ENCODE assay signal across 10 cellular contexts in the genomic region with DNA sequence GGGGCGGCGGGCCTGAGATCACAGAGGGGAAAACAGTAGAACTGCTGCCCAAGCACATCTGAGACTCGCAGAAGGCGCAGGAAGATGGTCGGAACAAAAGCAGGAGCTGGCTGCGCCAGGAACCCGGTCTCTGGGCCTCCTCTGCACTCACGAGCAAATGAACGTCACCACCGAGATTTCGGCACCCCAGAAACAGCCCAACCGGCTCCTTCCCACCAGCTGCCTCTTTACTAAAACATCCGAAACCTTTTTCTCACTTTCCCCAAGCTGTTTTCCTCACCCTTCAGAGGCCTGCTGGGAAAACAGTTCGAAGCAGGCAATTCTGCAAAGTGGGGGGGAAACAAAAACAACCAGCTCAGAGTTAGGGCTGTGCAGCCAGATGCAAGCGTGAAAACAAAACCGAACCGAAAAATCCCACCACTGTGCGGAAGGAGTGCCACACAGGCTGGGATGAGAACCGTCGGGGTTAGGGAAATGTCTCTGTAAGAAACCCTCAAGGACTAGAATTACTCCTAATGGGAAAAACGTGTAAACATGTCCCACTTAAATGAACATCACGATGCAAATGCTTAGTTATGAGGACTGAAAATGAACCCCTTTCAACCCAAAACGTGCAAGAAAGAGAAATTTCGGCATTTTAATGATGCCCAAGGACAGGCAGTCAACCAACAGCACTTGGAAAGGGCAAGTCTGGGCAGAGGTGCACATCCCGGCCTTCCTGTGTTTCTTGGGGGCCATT. TPM values are rescaled to one million over a fixed set of nuclear protein-coding genes. Genes with fewer than 3 reads are reported as not detected.
DNase-seq lines count a peak whose midpoint lies in the region; ATAC-seq and TF ChIP-seq lines count a peak whose summit lies in the region.
"Had no signal": no experiment of that assay in that cellular context is flagged by ENCODE, and none has a peak within 500 bp of the region (broad histone marks: within the 10 kb centered on the region; RNA-seq: fewer than 3 reads in every experiment).

No MANE protein-coding gene starts in this region.

- peaks cover 55% of the 10 kb centered on the region for H3K79me2 ChIP-seq in GM23248 (ENCODE audit: insufficient read depth)

- no peaks in the 10 kb centered on the region for H3K27me3 ChIP-seq in GM23248 (replicated peaks; ENCODE audit: insufficient read depth)
- no peaks in the 10 kb centered on the region for H3K27me3 ChIP-seq in layer of hippocampus (ENCODE audit: control insufficient read depth, insufficient read depth, low read length)
- H3K27me3 ChIP-seq in spleen (replicated peaks in 1 of 7) = no peaks in the 10 kb centered on the region
- H3K27me3 ChIP-seq: adrenal gland had no signal

- no peak for ATAC-seq in effector memory CD8-positive, alpha-beta T cell (replicated peaks)
- ATAC-seq in GM19467 (IDR thresholded peaks at IDR 0.05; ENCODE audit: unreplicated experiment) = no peak

- H3K9me3 ChIP-seq in GM23248 (ENCODE audit: low read depth) (no peaks in the 10 kb centered on the region), spleen (peaks cover 0 to 6% (median under 1%) of the 10 kb centered on the region in 8 donors)
- H3K9me3 ChIP-seq: adrenal gland had no signal

- H3K4me3 ChIP-seq in GM23248 (peak overlapping the region; percentile 61), spleen (no peak overlapping the region)
- H3K4me3 ChIP-seq: adrenal gland had no signal

- DNase-seq in GM23248 (peak; percentile 76), spleen (peak; percentile 61), dedifferentiated amniotic fluid mesenchymal stem cell (ENCODE audit: extremely low spot score) (no peak), NCI-H1048 (lab: John Stamatoyannopoulos, UW) (no peak)
- no peak for DNase-seq in effector memory CD8-positive, alpha-beta T cell
- DNase-seq in activated CD4-positive, alpha-beta T cell treated with anti-CD3 and anti-CD28 coated beads for 48 hours = no peak
- DNase-seq: adrenal gland, DMS79 had no signal

- in situ Hi-C loops in GM23248 (cut with MboI) = no loop called here

- H3K36me3 ChIP-seq in GM23248 (ENCODE audit: low read depth) (no peaks in the 10 kb centered on the region), spleen (peaks cover 0 to 64% (median 38%) of the 10 kb centered on the region in 6 donors)

- H3K27me3 Mint-ChIP-seq in effector memory CD8-positive, alpha-beta T cell = no peaks in the 10 kb centered on the region

- intact Hi-C loops in spleen (cut with DNase I; ENCODE audit: low total_unique reads) = no loop called here

- no peak for TF ChIP-seq POLR2A in spleen (IDR thresholded peaks at IDR 0.05)

- H4K20me1 ChIP-seq in GM23248 (ENCODE audit: insufficient read depth) = no peaks in the 10 kb centered on the region

- TF ChIP-seq CTCF in spleen (IDR thresholded peaks at IDR 0.05 in 8 of 11, conservative IDR thresholded peaks at IDR 0.05 in 3 of 11) = no peak

- H3K27ac Mint-ChIP-seq in effector memory CD8-positive, alpha-beta T cell = peak overlapping the region; percentile 47 to 75

- peak overlapping the region; percentile 95 for H2AFZ ChIP-seq in GM23248

- no peaks in the 10 kb centered on the region for H3K9me2 ChIP-seq in GM23248 (ENCODE audit: insufficient read depth)

- peak overlapping the region; percentile 78 for H3K9ac ChIP-seq in GM23248

- 3 to 4% methylated on average over 25 of the region's 25 CpGs for WGBS in GM23248 (ENCODE audit: low coverage in 1 of 2, low lambda C conversion rate in 2 of 2, missing lambda C conversion rate in 2 of 2), 2 experiments
- WGBS in spleen, 5 donors = 75 to 85% (median 81%) methylated on average over 25 of the region's 25 CpGs

- H3K36me3 Mint-ChIP-seq in effector memory CD8-positive, alpha-beta T cell (ENCODE audit: insufficient read depth) = peaks cover 40% of the 10 kb centered on the region

- H3K9me3 Mint-ChIP-seq in effector memory CD8-positive, alpha-beta T cell = peaks cover 0 to 3% of the 10 kb centered on the region in 2 donors

- peaks cover 33% of the 10 kb centered on the region for H3F3A ChIP-seq in GM23248 (ENCODE audit: insufficient read depth)

- H3K4me2 ChIP-seq in GM23248 (ENCODE audit: unreplicated experiment) = peak overlapping the region; percentile 88

- H3K27ac ChIP-seq in GM23248 (peak overlapping the region; percentile 84), layer of hippocampus (ENCODE audit: low read depth, low read length) (peak overlapping the region; percentile 77), spleen (peak overlapping the region in 6 of 8 donors; percentile 20 to 45 (median 38))

- no peak overlapping the region for H3K4me3 Mint-ChIP-seq in effector memory CD8-positive, alpha-beta T cell

- peaks cover 0 to 21% of the 10 kb centered on the region in 2 donors for H3K4me1 Mint-ChIP-seq in effector memory CD8-positive, alpha-beta T cell (ENCODE audit: low read depth in 2 of 2)

- peaks cover 11% of the 10 kb centered on the region; the same call in 1 of the 2 replicates for H3K4me1 ChIP-seq in GM23248 (ENCODE audit: insufficient read depth)
- H3K4me1 ChIP-seq in spleen = no peaks in the 10 kb centered on the region
- H3K4me1 ChIP-seq: adrenal gland had no signal

RNA-seq across cellular contexts. Expression of gene DHRSX, which starts 15.9 kb away (rescaled TPM):
- total RNA-seq in GM23248 (2014; rRNA removed; shearing (Covaris generic)) = 15.2 and 19.6 TPM in 2 replicates
- polyA plus RNA-seq in GM23248 (2016; fragmentation: Nextera tagmentation; extraction: Ambion mirVana) (30.2 and 31.1 TPM in 2 replicates), spleen (1 to 10 TPM; 5.5 to 9.2 (median 6.6) TPM)
- total RNA-seq in spleen = 10 to 100 TPM; 18.7 to 29.6 (median 26.6) TPM

RNA-seq across cellular contexts. Expression of gene ZBED1, which starts 15.9 kb away (rescaled TPM):
- total RNA-seq in GM23248 (2014; rRNA removed; shearing (Covaris generic)) = 30.4 and 31.1 TPM in 2 replicates
- 20.7 and 25.7 TPM in 2 replicates for polyA plus RNA-seq in GM23248 (2016; fragmentation: Nextera tagmentation; extraction: Ambion mirVana)
- 10 to 100 TPM; 39.2 to 65.7 (median 45.1) TPM for total RNA-seq in spleen
- polyA plus RNA-seq in spleen = 10 to 100 TPM; 11.3 to 24.2 (median 14.5) TPM

Comparison
In these comparisons a context has a peak if more than half of its experiments do, and no peak if none do; other contexts are left out.
1. DNase-seq: peak in GM23248 (single experiment) and spleen (single experiment); none in effector memory CD8-positive, alpha-beta T cell (0 of 3), dedifferentiated amniotic fluid mesenchymal stem cell (single experiment), NCI-H1048 (single experiment) and activated CD4-positive, alpha-beta T cell treated with anti-CD3 and anti-CD28 coated beads for 48 hours (single experiment).
2. Peak in every context shown above with its lines, with median percentiles within 50 percentile points of each other: H3K27ac ChIP-seq.